In genomic region chr2:73111300-73112025, GRCh38 we compare ENCODE assay signal across 8 cellular contexts. TPM values are rescaled to one million over a fixed set of nuclear protein-coding genes. Genes with fewer than 3 reads are reported as not detected.
DNase-seq lines count a peak whose midpoint lies in the region; ATAC-seq and TF ChIP-seq lines count a peak whose summit lies in the region.

No MANE protein-coding gene starts in this region.

- intact Hi-C loops in lower leg skin (cut with DNase I; ENCODE audit: low total_unique reads): no loop called here

- H3K27ac ChIP-seq in cingulate gyrus (ENCODE audit: low read depth, low read length): peak overlapping the region; percentile 29
- peak overlapping the region; percentile 89 to 96 for H3K27ac ChIP-seq in thoracic aorta

- WGBS in lower leg skin, 2 donors: 10 to 13% methylated on average over 10 to 14 of the region's 14 CpGs

- DNase-seq in NCI-H82 (lab: John Stamatoyannopoulos, UW): peak; percentile 53
- no peak for DNase-seq in NCI-H82 treated with DMSO at 0.1 percent for 48 hours (lab: John Stamatoyannopoulos, UW; ENCODE audit: unreplicated experiment)
- peak; percentile 12 for DNase-seq in SHP77 treated with DMSO at 0.1 percent for 48 hours (lab: John Stamatoyannopoulos, UW)
- peak in 1 of 2 donors; percentile 89 for DNase-seq in lower leg skin (ENCODE audit: low spot score in 2 of 2)
- DNase-seq in thoracic aorta (ENCODE audit: low spot score): no peak
- DNase-seq in HUDEP-2 (lab: John Stamatoyannopoulos, UW; ENCODE audit: unreplicated experiment in 76 of 76): no peak

- no peak for TF ChIP-seq CTCF in lower leg skin (IDR thresholded peaks at IDR 0.05)
- TF ChIP-seq CTCF in thoracic aorta (IDR thresholded peaks at IDR 0.05): no peak

- H3K4me3 ChIP-seq in lower leg skin (ENCODE audit: low read depth, poor library complexity, severe bottlenecking): peak overlapping the region; percentile 77
- H3K4me3 ChIP-seq in thoracic aorta: peak overlapping the region; percentile 95

- H3K27me3 ChIP-seq in thoracic aorta (replicated peaks; ENCODE audit: insufficient read depth): no peaks in the 10 kb centered on the region

- no peak for ATAC-seq in thoracic aorta (ENCODE audit: insufficient number of reproducible peaks, low FRiP score, low read depth)
- ATAC-seq in HG03280 (IDR thresholded peaks at IDR 0.05; ENCODE audit: unreplicated experiment): no peak

- H3K9me3 ChIP-seq in thoracic aorta: no peaks in the 10 kb centered on the region

- H3K4me1 ChIP-seq in thoracic aorta (ENCODE audit: control insufficient read depth in 1 of 2, low read depth in 2 of 2): peaks cover 16 to 50% of the 10 kb centered on the region in 2 donors

- no peaks in the 10 kb centered on the region for H3K36me3 ChIP-seq in thoracic aorta

- no peak for TF ChIP-seq POLR2A in lower leg skin (IDR thresholded peaks at IDR 0.05)

RNA-seq across cellular contexts. Expression of gene RAB11FIP5, which starts 1.3 kb away (rescaled TPM):
- total RNA-seq in lower leg skin: 10 to 100 TPM; 35.7 to 43.7 (median 42.0) TPM
- 10 to 100 TPM; 62.4 to 78.8 TPM for total RNA-seq in thoracic aorta

RNA-seq across cellular contexts. Expression of gene SFXN5, which starts 40.0 kb away (rescaled TPM):
- total RNA-seq in lower leg skin (10 to 100 TPM in 3 of 4 donors, 1 to 10 TPM in 1; 8.4 to 18.3 (median 15.3) TPM), thoracic aorta (10 to 100 TPM; 16.6 to 18.1 TPM)

Comparison
In these comparisons a context has a peak if more than half of its experiments do, and no peak if none do; other contexts are left out.
1. DNase-seq: peak in NCI-H82 (single experiment) and SHP77 treated with DMSO at 0.1 percent for 48 hours (single experiment); none in NCI-H82 treated with DMSO at 0.1 percent for 48 hours (single experiment), thoracic aorta (single experiment) and HUDEP-2 (0 of 76).